In the genomic region with DNA sequence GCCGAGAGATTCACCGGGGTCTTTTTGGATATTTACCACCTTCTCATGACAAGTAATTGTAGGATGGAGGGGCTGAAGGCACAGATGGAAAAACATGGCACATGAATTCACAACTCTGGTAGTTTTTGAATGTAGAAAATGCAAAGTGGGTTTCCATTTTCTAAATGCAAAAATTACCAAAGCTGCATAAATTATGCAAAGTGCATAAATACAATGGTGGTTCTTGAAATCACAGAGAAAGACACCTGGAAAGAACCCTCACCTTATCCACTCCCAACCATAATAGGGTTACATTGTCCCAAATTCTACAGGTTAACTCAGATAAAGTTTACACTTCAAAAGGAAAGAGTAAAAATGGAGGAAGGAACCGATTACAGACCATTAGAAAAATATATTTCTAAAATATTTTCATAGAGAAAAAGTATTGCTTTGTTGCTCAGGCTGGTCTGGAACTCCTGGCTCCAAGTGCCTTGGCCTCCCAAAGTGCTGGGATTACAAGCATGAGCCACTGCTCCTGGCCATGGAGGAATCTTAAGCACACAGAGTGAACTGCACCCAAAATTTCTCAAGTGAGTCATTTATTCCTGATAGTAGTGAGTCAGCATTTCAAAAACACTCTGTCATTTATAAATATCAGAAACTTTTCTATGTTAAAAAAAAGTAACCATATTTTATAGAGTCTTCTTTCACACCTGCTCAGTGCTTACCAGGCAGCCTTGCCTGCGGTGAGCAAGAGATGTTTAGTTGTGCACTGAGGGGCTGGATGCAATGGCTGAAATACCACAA, we compare ENCODE assay signal across 11 cellular contexts.
DNase-seq lines count a peak whose midpoint lies in the region; ATAC-seq and TF ChIP-seq lines count a peak whose summit lies in the region.
"Had no signal": no experiment of that assay in that cellular context is flagged by ENCODE, and none has a peak within 500 bp of the region (broad histone marks: within the 10 kb centered on the region; RNA-seq: fewer than 3 reads in every experiment).

No MANE protein-coding gene starts in this region.

- no peaks in the 10 kb centered on the region for H3K9me3 Mint-ChIP-seq in type B pancreatic cell

- TF ChIP-seq CTCF in type B pancreatic cell (conservative IDR thresholded peaks at IDR 0.05): no peak

- no peaks in the 10 kb centered on the region for H3K4me1 Mint-ChIP-seq in T-helper 17 cell
- H3K4me1 Mint-ChIP-seq in type B pancreatic cell (ENCODE audit: unreplicated experiment): peaks cover 8% of the 10 kb centered on the region
- H3K4me1 Mint-ChIP-seq: naive B cell had no signal

- intact Hi-C loops in Right ventricle myocardium inferior (cut with DNase I): no loop called here

- H3K36me3 Mint-ChIP-seq in T-helper 17 cell (ENCODE audit: low read depth): no peaks in the 10 kb centered on the region
- peaks cover 5% of the 10 kb centered on the region for H3K36me3 Mint-ChIP-seq in type B pancreatic cell
- H3K36me3 Mint-ChIP-seq: naive B cell had no signal

- H3K27ac Mint-ChIP-seq in T-helper 17 cell (no peak overlapping the region), type B pancreatic cell (no peak overlapping the region)
- H3K27ac Mint-ChIP-seq: naive B cell had no signal

- H3K27me3 Mint-ChIP-seq in T-helper 17 cell (peaks cover 26% of the 10 kb centered on the region), type B pancreatic cell (no peaks in the 10 kb centered on the region)

- H3K4me3 ChIP-seq in skeletal muscle cell (ENCODE audit: low read depth, low read length): no peak overlapping the region

- DNase-seq in GM04504 (ENCODE audit: low read depth): peak; percentile 72
- DNase-seq in RPMI7951 (ENCODE audit: low read depth): peak; percentile 73
- DNase-seq in fibroblast of gingiva (ENCODE audit: low read depth): peak; percentile 86
- peak; percentile 79 for DNase-seq in skeletal muscle cell (ENCODE audit: low read depth)
- no peak for DNase-seq in T-helper 17 cell
- DNase-seq in type B pancreatic cell (ENCODE audit: extremely low spot score, unreplicated experiment): no peak
- no peak for DNase-seq in Right ventricle myocardium inferior (ENCODE audit: missing footprints)
- DNase-seq: activated CD8-positive, alpha-beta memory T cell treated with anti-CD3 and anti-CD28 coated beads, Interleukin-2, amount 50 U/mL, for 4 hours; naive B cell; NCI-H2081 treated with DMSO at 0.1 percent for 48 hours; small intestine had no signal

- no peaks in the 10 kb centered on the region for H3K9me3 ChIP-seq in T-helper 17 cell (ENCODE audit: control insufficient read depth, low read length, poor library complexity, severe bottlenecking)

- no peak overlapping the region for H3K4me3 Mint-ChIP-seq in T-helper 17 cell
- H3K4me3 Mint-ChIP-seq in type B pancreatic cell: no peak overlapping the region
- H3K4me3 Mint-ChIP-seq: naive B cell had no signal

- ATAC-seq in T-helper 17 cell (no peak), Right ventricle myocardium inferior (no peak)

Comparison
In these comparisons a context has a peak if more than half of its experiments do, and no peak if none do; other contexts are left out.
1. DNase-seq: peak in GM04504 (single experiment), RPMI7951 (single experiment), fibroblast of gingiva (single experiment) and skeletal muscle cell (single experiment); none in T-helper 17 cell (0 of 3), type B pancreatic cell (single experiment) and Right ventricle myocardium inferior (single experiment).